In the genomic region with DNA sequence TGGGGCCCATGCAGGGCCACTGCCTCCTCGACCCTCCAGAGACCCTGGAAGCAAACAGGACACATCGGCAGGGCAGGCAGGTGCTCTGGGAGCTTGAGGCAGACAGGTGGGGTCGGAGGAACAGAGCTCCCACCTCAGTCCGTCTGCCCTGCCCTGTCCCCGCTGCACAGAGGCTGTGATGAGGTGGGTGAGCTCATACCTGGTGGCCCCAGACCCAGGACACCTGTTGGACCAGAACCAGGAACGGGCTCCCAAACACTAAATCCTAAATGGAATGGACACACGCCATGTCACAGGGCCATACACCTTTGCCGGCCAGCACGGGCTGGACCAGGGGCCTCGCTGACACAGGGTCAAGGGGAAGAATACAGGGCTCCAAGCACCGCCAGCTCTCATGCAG, we compare ENCODE assay signal across 31 cellular contexts. TPM values are rescaled to one million over a fixed set of nuclear protein-coding genes. Genes with fewer than 3 reads are reported as not detected.
"Had no signal": no experiment of that assay in that cellular context is flagged by ENCODE, and none has a peak within 500 bp of the region (broad histone marks: within the 10 kb centered on the region; RNA-seq: fewer than 3 reads in every experiment).

No MANE protein-coding gene starts in this region.

- H3K9me3 Mint-ChIP-seq: stimulated activated effector memory CD8-positive, alpha-beta T cell treated with anti-CD3 and anti-CD28 coated beads, Interleukin-12 subunit alpha, Interleukin-12 subunit beta, amount 100 ng/mL, for 72 hours had no signal

- H3K4me1 Mint-ChIP-seq: naive thymus-derived CD8-positive, alpha-beta T cell; stimulated activated effector memory CD8-positive, alpha-beta T cell treated with anti-CD3 and anti-CD28 coated beads, Interleukin-12 subunit alpha, Interleukin-12 subunit beta, amount 100 ng/mL, for 72 hours had no signal

- H3K36me3 Mint-ChIP-seq: naive thymus-derived CD8-positive, alpha-beta T cell; stimulated activated effector memory CD8-positive, alpha-beta T cell treated with anti-CD3 and anti-CD28 coated beads, Interleukin-12 subunit alpha, Interleukin-12 subunit beta, amount 100 ng/mL, for 72 hours had no signal

- H3K36me3 ChIP-seq: gastrocnemius medialis, lower lobe of right lung, ovary, sigmoid colon, stomach, transverse colon, upper lobe of right lung, uterus had no signal

- H3K27me3 ChIP-seq: ovary, testis, transverse colon, upper lobe of right lung, uterus had no signal

- H3K4me1 ChIP-seq: gastrocnemius medialis, lower lobe of right lung, psoas muscle, sigmoid colon, stomach, testis, transverse colon, upper lobe of right lung, uterus had no signal

- H3K27ac ChIP-seq: epithelial cell of prostate, gastrocnemius medialis, lower lobe of right lung, ovary, psoas muscle, sigmoid colon, stomach, testis, transverse colon, upper lobe of right lung, uterus had no signal

- H3K4me3 ChIP-seq: gastrocnemius medialis, lower lobe of right lung, ovary, psoas muscle, sigmoid colon, stomach, testis, transverse colon, upper lobe of right lung, uterus had no signal

- H3K27ac Mint-ChIP-seq: stimulated activated effector memory CD8-positive, alpha-beta T cell treated with anti-CD3 and anti-CD28 coated beads, Interleukin-12 subunit alpha, Interleukin-12 subunit beta, amount 100 ng/mL, for 72 hours had no signal

- H3K4me3 Mint-ChIP-seq: naive thymus-derived CD8-positive, alpha-beta T cell; stimulated activated effector memory CD8-positive, alpha-beta T cell treated with anti-CD3 and anti-CD28 coated beads, Interleukin-12 subunit alpha, Interleukin-12 subunit beta, amount 100 ng/mL, for 72 hours had no signal

- DNase-seq: cortex of kidney; effector CD4-positive, alpha-beta T cell; foreskin fibroblast; gastrocnemius medialis; left ventricle myocardium superior; lower lobe of right lung; naive thymus-derived CD8-positive, alpha-beta T cell; ovary; psoas muscle; right cardiac atrium; sigmoid colon; stimulated activated CD4-positive, alpha-beta T cell treated with anti-CD3 and anti-CD28 coated beads, Interleukin-2, amount 100 ng/mL, for 24 hours; stimulated activated CD4-positive, alpha-beta T cell treated with anti-CD3 and anti-CD28 coated beads, Interleukin-4, amount 100 ng/mL, for 24 hours; stimulated activated naive CD4-positive, alpha-beta T cell treated with Interleukin-2 at 50 U/mL for 16 hours; stomach; testis; transverse colon; upper lobe of right lung; uterus had no signal

- FAIRE-seq: keratinocyte had no signal

- H3K9me3 ChIP-seq: gastrocnemius medialis, lower lobe of right lung, ovary, psoas muscle, sigmoid colon, stomach, testis, transverse colon, upper lobe of right lung, uterus had no signal

RNA-seq across cellular contexts. Expression of gene SOHLH1, which starts 5.5 kb away (rescaled TPM):
- total RNA-seq: esophagus mucosa; gastrocnemius medialis; glomerular endothelial cell; left ventricle myocardium superior; lower lobe of right lung; mesenteric fat pad; myocyte; naive thymus-derived CD8-positive, alpha-beta T cell; psoas muscle; renal cortical epithelial cell; right cardiac atrium; sigmoid colon; stomach; subcutaneous adipose tissue; transverse colon; upper lobe of right lung; uterus had no signal
- polyA plus RNA-seq: keratinocyte; naive thymus-derived CD8-positive, alpha-beta T cell; neural cell; psoas muscle; right cardiac atrium; sigmoid colon; stomach had no signal

RNA-seq across cellular contexts. Expression of gene KCNT1, which starts 8.2 kb away (rescaled TPM):
- total RNA-seq: dermis microvascular lymphatic vessel endothelial cell; esophagus mucosa; glomerular endothelial cell; naive thymus-derived CD8-positive, alpha-beta T cell; renal cortical epithelial cell had no signal
- polyA plus RNA-seq: keratinocyte; naive thymus-derived CD8-positive, alpha-beta T cell had no signal

RNA-seq across cellular contexts. Expression of gene LCN9, which starts 30.7 kb away (rescaled TPM):
- total RNA-seq: dermis microvascular lymphatic vessel endothelial cell; esophagus mucosa; gastrocnemius medialis; glomerular endothelial cell; left ventricle myocardium superior; lower lobe of right lung; mesenteric fat pad; myocyte; naive thymus-derived CD8-positive, alpha-beta T cell; ovary; psoas muscle; renal cortical epithelial cell; right cardiac atrium; sigmoid colon; skeletal muscle tissue; stomach; subcutaneous adipose tissue; transverse colon; upper lobe of right lung; uterus had no signal
- polyA plus RNA-seq: keratinocyte; naive thymus-derived CD8-positive, alpha-beta T cell; ovary; psoas muscle; right cardiac atrium; sigmoid colon; stomach had no signal

RNA-seq across cellular contexts. Expression of gene GLT6D1, which starts 54.4 kb away (rescaled TPM):
- total RNA-seq: dermis microvascular lymphatic vessel endothelial cell; esophagus mucosa; gastrocnemius medialis; glomerular endothelial cell; left ventricle myocardium superior; lower lobe of right lung; mesenteric fat pad; myocyte; naive thymus-derived CD8-positive, alpha-beta T cell; ovary; psoas muscle; renal cortical epithelial cell; right cardiac atrium; sigmoid colon; skeletal muscle tissue; stomach; subcutaneous adipose tissue; transverse colon; upper lobe of right lung; uterus had no signal
- polyA plus RNA-seq: keratinocyte; naive thymus-derived CD8-positive, alpha-beta T cell; neural cell; ovary; psoas muscle; right cardiac atrium; sigmoid colon; stomach had no signal
